In the genomic region with DNA sequence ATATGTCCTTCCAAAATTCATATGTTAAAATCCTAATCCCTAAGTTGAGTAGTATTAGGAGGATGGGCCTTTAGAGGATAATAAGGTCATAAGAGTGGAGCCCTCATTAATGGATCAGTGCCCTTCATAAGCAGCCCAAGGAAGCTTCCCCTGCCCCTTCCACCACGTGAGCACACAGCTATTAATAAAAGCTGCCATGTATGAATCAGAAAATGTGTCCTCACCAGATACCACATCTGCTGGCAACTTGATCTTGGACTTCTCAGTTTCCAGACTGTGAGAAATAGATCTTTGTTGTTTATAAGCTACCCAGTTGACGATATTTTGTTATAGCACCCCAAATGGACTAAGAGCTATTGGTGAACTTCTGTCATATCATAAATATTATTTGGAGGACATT, we compare ENCODE assay signal across 26 cellular contexts.
"Had no signal": no experiment of that assay in that cellular context is flagged by ENCODE, and none has a peak within 500 bp of the region (broad histone marks: within the 10 kb centered on the region; RNA-seq: fewer than 3 reads in every experiment).

No MANE protein-coding gene starts in this region.

- H3K27ac ChIP-seq: coronary artery, heart right ventricle, parathyroid adenoma, prostate gland, right lobe of liver, spleen, tibial artery, upper lobe of left lung, uterus had no signal

- DNase-seq: effector CD4-positive, alpha-beta T cell; endodermal cell; erythroblast; foreskin melanocyte; heart right ventricle; hypothalamus; islet precursor cell; left ventricle myocardium superior; mesenchymal stem cell; naive thymus-derived CD4-positive, alpha-beta T cell; nephron progenitor cell; retina; right lobe of liver; spleen; stimulated activated CD4-positive, alpha-beta T cell treated with anti-CD3 and anti-CD28 coated beads, Interleukin-15, amount 100 ng/mL, for 24 hours; stimulated activated CD4-positive, alpha-beta T cell treated with anti-CD3 and anti-CD28 coated beads, Interleukin-1b, Interleukin-23, amount 100 ng/mL, for 48 hours; stimulated activated CD4-positive, alpha-beta T cell treated with anti-CD3 and anti-CD28 coated beads, Interleukin-4, amount 100 ng/mL, for 24 hours; tibial artery; upper lobe of left lung; uterus had no signal

- H3K27ac Mint-ChIP-seq: endodermal cell; naive thymus-derived CD4-positive, alpha-beta T cell; nephron progenitor cell; stimulated activated memory B cell treated with anti-CD40 and anti-IgM and Interleukin-4, amounts not matched to agents 10 μg/mL and 1 μg/mL and 100 μg/mL, for 72 hours; stimulated activated naive CD8-positive, alpha-beta T cell treated with anti-CD3 and anti-CD28 coated beads, Interleukin-15, Interleukin-2, amounts not matched to agents 100 ng/mL and 50 ng/mL, for 24 hours had no signal

- H3K4me1 ChIP-seq: heart right ventricle, parathyroid adenoma, prostate gland, tibial artery, upper lobe of left lung, uterus had no signal

- H3K4me1 Mint-ChIP-seq: naive thymus-derived CD4-positive, alpha-beta T cell; stimulated activated memory B cell treated with anti-CD40 and anti-IgM and Interleukin-4, amounts not matched to agents 10 μg/mL and 1 μg/mL and 100 μg/mL, for 72 hours had no signal

- ATAC-seq: heart right ventricle; left ventricle myocardium superior; naive thymus-derived CD4-positive, alpha-beta T cell; right lobe of liver; stimulated activated memory B cell treated with anti-CD40 and anti-IgM and Interleukin-4, amounts not matched to agents 10 μg/mL and 1 μg/mL and 100 μg/mL, for 72 hours had no signal

- H3K27me3 ChIP-seq: heart right ventricle, right lobe of liver, spleen, tibial artery, upper lobe of left lung, uterus had no signal

- H3K9ac ChIP-seq: parathyroid adenoma had no signal

- H3K36me3 Mint-ChIP-seq: naive thymus-derived CD4-positive, alpha-beta T cell; stimulated activated memory B cell treated with anti-CD40 and anti-IgM and Interleukin-4, amounts not matched to agents 10 μg/mL and 1 μg/mL and 100 μg/mL, for 72 hours had no signal

- H3K9me3 ChIP-seq: prostate gland, right lobe of liver, upper lobe of left lung, uterus had no signal

- H3K4me3 ChIP-seq: coronary artery, heart right ventricle, lung, prostate gland, right lobe of liver, spleen, tibial artery, upper lobe of left lung, uterus had no signal

- H3K36me3 ChIP-seq: heart right ventricle, prostate gland, right lobe of liver, spleen, tibial artery, upper lobe of left lung, uterus had no signal

- H3K4me3 Mint-ChIP-seq: endodermal cell; naive thymus-derived CD4-positive, alpha-beta T cell; nephron progenitor cell; stimulated activated memory B cell treated with anti-CD40 and anti-IgM and Interleukin-4, amounts not matched to agents 10 μg/mL and 1 μg/mL and 100 μg/mL, for 72 hours; stimulated activated naive CD8-positive, alpha-beta T cell treated with anti-CD3 and anti-CD28 coated beads, Interleukin-15, Interleukin-2, amounts not matched to agents 100 ng/mL and 50 ng/mL, for 24 hours had no signal

- H3K9me3 Mint-ChIP-seq: stimulated activated memory B cell treated with anti-CD40 and anti-IgM and Interleukin-4, amounts not matched to agents 10 μg/mL and 1 μg/mL and 100 μg/mL, for 72 hours had no signal
